1 cellular context compared by ENCODE assay signal in genomic region chr20:17759449-17759848, GRCh38.
TF ChIP-seq lines count a peak whose summit lies in the region.

No MANE protein-coding gene starts in this region.

TF ChIP-seq in GM23338, 12 proteins besides CTCF, POLR2A, EP300 and RAD21 (continued from another document):
- no peak for TF ChIP-seq ETS1 (IDR thresholded peaks at IDR 0.05)
- TF ChIP-seq CREB1 (CRISPR knock-in tag; IDR thresholded peaks at IDR 0.05; ENCODE audit: low read depth) = no peak
- TF ChIP-seq REST (IDR thresholded peaks at IDR 0.05; ENCODE audit: unreplicated experiment) = no peak
- no peak for TF ChIP-seq NANOG (IDR thresholded peaks at IDR 0.05; ENCODE audit: borderline replicate concordance)
- TF ChIP-seq EZH2phosphoT487 (IDR thresholded peaks at IDR 0.05; ENCODE audit: unreplicated experiment) = no peak
- no peak for TF ChIP-seq ZNF114 (CRISPR knock-in tag; IDR thresholded peaks at IDR 0.05)
- no peak for TF ChIP-seq ZNF331 (CRISPR knock-in tag; IDR thresholded peaks at IDR 0.05; ENCODE audit: low read depth)
- TF ChIP-seq STAT1 (IDR thresholded peaks at IDR 0.05; ENCODE audit: unreplicated experiment) = no peak
